ENCODE assay signal across 1 cellular context in the genomic region with DNA sequence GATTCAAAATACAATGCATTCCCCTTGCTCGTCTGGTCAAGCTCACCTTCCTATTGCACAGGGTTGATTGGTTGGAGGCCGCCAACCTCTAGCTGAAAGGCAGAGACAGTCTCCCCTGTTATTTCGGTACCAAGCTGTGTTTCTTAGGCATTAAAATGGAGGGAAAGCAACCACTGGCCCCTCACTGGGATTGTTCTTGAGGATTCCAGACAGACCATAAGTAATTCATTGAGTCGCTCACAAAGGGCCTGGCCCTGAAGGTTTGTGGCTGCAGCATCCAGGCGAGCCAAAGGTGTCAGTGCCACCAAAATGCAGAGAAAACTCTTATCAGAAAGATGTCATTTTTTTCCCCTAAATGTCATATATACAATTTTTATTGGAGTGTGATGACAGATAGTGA.
TF ChIP-seq lines count a peak whose summit lies in the region.

No MANE protein-coding gene starts in this region.

TF ChIP-seq in K562, 482 proteins besides CTCF, POLR2A, EP300 and RAD21 (continued from another document):
- TF ChIP-seq, protein P1, sequence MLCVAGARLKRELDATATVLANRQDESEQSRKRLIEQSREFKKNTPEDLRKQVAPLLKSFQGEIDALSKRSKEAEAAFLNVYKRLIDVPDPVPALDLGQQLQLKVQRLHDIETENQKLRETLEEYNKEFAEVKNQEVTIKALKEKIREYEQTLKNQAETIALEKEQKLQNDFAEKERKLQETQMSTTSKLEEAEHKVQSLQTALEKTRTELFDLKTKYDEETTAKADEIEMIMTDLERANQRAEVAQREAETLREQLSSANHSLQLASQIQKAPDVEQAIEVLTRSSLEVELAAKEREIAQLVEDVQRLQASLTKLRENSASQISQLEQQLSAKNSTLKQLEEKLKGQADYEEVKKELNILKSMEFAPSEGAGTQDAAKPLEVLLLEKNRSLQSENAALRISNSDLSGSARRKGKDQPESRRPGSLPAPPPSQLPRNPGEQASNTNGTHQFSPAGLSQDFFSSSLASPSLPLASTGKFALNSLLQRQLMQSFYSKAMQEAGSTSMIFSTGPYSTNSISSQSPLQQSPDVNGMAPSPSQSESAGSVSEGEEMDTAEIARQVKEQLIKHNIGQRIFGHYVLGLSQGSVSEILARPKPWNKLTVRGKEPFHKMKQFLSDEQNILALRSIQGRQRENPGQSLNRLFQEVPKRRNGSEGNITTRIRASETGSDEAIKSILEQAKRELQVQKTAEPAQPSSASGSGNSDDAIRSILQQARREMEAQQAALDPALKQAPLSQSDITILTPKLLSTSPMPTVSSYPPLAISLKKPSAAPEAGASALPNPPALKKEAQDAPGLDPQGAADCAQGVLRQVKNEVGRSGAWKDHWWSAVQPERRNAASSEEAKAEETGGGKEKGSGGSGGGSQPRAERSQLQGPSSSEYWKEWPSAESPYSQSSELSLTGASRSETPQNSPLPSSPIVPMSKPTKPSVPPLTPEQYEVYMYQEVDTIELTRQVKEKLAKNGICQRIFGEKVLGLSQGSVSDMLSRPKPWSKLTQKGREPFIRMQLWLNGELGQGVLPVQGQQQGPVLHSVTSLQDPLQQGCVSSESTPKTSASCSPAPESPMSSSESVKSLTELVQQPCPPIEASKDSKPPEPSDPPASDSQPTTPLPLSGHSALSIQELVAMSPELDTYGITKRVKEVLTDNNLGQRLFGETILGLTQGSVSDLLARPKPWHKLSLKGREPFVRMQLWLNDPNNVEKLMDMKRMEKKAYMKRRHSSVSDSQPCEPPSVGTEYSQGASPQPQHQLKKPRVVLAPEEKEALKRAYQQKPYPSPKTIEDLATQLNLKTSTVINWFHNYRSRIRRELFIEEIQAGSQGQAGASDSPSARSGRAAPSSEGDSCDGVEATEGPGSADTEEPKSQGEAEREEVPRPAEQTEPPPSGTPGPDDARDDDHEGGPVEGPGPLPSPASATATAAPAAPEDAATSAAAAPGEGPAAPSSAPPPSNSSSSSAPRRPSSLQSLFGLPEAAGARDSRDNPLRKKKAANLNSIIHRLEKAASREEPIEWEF (CRISPR knock-in tag; IDR thresholded peaks at IDR 0.05) = 0 out of 2 replicates have a peak, but pooled peaks have one; percentile 34
- no peak for TF ChIP-seq POLR2AphosphoS2 (IDR thresholded peaks at IDR 0.05; ENCODE audit: low read length)
